ENCODE assay signal across 1 cellular context in the genomic region with DNA sequence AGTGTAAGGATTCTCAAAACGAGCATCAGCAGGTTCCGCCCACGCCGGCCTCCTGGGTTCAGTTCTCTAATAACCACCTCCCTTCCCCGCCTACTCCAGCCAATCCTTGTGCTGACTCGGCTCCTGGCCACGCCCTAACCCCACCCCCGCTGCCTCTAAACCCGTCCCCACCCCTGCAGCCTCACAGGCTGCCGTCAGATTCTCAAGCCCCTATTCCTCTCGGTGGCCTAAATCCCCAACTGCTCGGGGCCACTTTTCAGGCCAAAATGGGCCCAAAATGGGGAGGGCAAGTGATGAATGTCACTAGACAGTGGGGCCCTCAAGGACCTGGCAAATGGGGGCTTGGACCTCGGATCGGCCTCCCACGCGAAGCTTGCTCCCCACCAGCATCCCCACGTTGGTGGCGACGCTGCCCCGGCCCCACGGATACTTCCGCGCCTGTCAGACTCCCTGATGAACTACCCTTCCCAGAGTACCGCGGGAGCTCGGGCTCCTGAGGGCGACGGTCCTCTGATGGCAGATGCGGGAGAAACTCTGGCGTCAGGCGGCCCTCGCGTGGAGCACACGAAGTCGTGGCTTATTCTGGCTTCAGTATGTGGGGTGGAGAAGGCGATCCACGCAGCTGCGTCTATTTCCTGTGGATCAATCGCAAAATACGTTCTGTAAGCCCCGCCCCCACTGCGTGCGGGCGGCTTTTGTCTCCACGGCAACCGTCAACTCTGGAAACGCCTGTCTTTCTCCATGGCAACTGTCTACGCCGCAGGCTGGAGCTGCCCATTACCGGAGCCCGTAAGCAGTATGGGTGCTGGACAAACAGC.
TF ChIP-seq lines count a peak whose summit lies in the region.

No MANE protein-coding gene starts in this region.

TF ChIP-seq in GM12878, 131 proteins besides CTCF, POLR2A, EP300 and RAD21 (continued from another document and continues in another):
- TF ChIP-seq CBX5 (IDR thresholded peaks at IDR 0.05; ENCODE audit: low read depth) = no peak
- peak in 1 of 2 experiments; percentile 53; a peak in 1 of 3 replicates for TF ChIP-seq EGR1 (IDR thresholded peaks at IDR 0.05; ENCODE audit: borderline replicate concordance in 1 of 2, low read depth in 2 of 2, low read length in 2 of 2)
- no peak for TF ChIP-seq POLR2AphosphoS2 (IDR thresholded peaks at IDR 0.05; ENCODE audit: low read depth, low read length)
- TF ChIP-seq NRF1 (conservative IDR thresholded peaks at IDR 0.05; ENCODE audit: low read depth, low read length) = no peak
- TF ChIP-seq, protein P1, sequence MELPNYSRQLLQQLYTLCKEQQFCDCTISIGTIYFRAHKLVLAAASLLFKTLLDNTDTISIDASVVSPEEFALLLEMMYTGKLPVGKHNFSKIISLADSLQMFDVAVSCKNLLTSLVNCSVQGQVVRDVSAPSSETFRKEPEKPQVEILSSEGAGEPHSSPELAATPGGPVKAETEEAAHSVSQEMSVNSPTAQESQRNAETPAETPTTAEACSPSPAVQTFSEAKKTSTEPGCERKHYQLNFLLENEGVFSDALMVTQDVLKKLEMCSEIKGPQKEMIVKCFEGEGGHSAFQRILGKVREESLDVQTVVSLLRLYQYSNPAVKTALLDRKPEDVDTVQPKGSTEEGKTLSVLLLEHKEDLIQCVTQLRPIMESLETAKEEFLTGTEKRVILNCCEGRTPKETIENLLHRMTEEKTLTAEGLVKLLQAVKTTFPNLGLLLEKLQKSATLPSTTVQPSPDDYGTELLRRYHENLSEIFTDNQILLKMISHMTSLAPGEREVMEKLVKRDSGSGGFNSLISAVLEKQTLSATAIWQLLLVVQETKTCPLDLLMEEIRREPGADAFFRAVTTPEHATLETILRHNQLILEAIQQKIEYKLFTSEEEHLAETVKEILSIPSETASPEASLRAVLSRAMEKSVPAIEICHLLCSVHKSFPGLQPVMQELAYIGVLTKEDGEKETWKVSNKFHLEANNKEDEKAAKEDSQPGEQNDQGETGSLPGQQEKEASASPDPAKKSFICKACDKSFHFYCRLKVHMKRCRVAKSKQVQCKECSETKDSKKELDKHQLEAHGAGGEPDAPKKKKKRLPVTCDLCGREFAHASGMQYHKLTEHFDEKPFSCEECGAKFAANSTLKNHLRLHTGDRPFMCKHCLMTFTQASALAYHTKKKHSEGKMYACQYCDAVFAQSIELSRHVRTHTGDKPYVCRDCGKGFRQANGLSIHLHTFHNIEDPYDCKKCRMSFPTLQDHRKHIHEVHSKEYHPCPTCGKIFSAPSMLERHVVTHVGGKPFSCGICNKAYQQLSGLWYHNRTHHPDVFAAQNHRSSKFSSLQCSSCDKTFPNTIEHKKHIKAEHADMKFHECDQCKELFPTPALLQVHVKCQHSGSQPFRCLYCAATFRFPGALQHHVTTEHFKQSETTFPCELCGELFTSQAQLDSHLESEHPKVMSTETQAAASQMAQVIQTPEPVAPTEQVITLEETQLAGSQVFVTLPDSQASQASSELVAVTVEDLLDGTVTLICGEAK (IDR thresholded peaks at IDR 0.05; ENCODE audit: borderline replicate concordance) = 0 out of 2 replicates have a peak, but pooled peaks have one; percentile 24
- no peak for TF ChIP-seq TCF3 (IDR thresholded peaks at IDR 0.05; ENCODE audit: borderline replicate concordance, insufficient read depth, low read depth, low read length)
- TF ChIP-seq, protein P2, sequence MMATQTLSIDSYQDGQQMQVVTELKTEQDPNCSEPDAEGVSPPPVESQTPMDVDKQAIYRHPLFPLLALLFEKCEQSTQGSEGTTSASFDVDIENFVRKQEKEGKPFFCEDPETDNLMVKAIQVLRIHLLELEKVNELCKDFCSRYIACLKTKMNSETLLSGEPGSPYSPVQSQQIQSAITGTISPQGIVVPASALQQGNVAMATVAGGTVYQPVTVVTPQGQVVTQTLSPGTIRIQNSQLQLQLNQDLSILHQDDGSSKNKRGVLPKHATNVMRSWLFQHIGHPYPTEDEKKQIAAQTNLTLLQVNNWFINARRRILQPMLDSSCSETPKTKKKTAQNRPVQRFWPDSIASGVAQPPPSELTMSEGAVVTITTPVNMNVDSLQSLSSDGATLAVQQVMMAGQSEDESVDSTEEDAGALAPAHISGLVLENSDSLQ (IDR thresholded peaks at IDR 0.05) = peak; percentile 50; the same call in 1 of the 2 replicates
- TF ChIP-seq, protein P3, sequence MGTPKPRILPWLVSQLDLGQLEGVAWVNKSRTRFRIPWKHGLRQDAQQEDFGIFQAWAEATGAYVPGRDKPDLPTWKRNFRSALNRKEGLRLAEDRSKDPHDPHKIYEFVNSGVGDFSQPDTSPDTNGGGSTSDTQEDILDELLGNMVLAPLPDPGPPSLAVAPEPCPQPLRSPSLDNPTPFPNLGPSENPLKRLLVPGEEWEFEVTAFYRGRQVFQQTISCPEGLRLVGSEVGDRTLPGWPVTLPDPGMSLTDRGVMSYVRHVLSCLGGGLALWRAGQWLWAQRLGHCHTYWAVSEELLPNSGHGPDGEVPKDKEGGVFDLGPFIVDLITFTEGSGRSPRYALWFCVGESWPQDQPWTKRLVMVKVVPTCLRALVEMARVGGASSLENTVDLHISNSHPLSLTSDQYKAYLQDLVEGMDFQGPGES (IDR thresholded peaks at IDR 0.05) = no peak
- TF ChIP-seq, protein P4, sequence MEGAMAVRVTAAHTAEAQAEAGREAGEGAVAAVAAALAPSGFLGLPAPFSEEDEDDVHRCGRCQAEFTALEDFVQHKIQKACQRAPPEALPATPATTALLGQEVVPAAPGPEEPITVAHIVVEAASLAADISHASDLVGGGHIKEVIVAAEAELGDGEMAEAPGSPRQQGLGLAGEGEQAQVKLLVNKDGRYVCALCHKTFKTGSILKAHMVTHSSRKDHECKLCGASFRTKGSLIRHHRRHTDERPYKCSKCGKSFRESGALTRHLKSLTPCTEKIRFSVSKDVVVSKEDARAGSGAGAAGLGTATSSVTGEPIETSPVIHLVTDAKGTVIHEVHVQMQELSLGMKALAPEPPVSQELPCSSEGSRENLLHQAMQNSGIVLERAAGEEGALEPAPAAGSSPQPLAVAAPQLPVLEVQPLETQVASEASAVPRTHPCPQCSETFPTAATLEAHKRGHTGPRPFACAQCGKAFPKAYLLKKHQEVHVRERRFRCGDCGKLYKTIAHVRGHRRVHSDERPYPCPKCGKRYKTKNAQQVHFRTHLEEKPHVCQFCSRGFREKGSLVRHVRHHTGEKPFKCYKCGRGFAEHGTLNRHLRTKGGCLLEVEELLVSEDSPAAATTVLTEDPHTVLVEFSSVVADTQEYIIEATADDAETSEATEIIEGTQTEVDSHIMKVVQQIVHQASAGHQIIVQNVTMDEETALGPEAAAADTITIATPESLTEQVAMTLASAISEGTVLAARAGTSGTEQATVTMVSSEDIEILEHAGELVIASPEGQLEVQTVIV (IDR thresholded peaks at IDR 0.05; ENCODE audit: borderline replicate concordance, partially characterized antibody) = no peak
- no peak for TF ChIP-seq NR2F1 (conservative IDR thresholded peaks at IDR 0.05)
- no peak for TF ChIP-seq RBBP5 (conservative IDR thresholded peaks at IDR 0.05)
- TF ChIP-seq EZH2 (IDR thresholded peaks at IDR 0.05; ENCODE audit: borderline replicate concordance, control insufficient read depth, low read depth, low read length) = no peak
- TF ChIP-seq, protein P5, sequence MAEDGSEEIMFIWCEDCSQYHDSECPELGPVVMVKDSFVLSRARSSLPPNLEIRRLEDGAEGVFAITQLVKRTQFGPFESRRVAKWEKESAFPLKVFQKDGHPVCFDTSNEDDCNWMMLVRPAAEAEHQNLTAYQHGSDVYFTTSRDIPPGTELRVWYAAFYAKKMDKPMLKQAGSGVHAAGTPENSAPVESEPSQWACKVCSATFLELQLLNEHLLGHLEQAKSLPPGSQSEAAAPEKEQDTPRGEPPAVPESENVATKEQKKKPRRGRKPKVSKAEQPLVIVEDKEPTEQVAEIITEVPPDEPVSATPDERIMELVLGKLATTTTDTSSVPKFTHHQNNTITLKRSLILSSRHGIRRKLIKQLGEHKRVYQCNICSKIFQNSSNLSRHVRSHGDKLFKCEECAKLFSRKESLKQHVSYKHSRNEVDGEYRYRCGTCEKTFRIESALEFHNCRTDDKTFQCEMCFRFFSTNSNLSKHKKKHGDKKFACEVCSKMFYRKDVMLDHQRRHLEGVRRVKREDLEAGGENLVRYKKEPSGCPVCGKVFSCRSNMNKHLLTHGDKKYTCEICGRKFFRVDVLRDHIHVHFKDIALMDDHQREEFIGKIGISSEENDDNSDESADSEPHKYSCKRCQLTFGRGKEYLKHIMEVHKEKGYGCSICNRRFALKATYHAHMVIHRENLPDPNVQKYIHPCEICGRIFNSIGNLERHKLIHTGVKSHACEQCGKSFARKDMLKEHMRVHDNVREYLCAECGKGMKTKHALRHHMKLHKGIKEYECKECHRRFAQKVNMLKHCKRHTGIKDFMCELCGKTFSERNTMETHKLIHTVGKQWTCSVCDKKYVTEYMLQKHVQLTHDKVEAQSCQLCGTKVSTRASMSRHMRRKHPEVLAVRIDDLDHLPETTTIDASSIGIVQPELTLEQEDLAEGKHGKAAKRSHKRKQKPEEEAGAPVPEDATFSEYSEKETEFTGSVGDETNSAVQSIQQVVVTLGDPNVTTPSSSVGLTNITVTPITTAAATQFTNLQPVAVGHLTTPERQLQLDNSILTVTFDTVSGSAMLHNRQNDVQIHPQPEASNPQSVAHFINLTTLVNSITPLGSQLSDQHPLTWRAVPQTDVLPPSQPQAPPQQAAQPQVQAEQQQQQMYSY (CRISPR knock-in tag; IDR thresholded peaks at IDR 0.05) = no peak
- TF ChIP-seq JUNB (IDR thresholded peaks at IDR 0.05) = no peak
- TF ChIP-seq NR2C2 (IDR thresholded peaks at IDR 0.05; ENCODE audit: borderline replicate concordance, control insufficient read depth, insufficient read length, low read depth) = no peak
- TF ChIP-seq NR2C1 (IDR thresholded peaks at IDR 0.05) = no peak
- TF ChIP-seq, protein P6, sequence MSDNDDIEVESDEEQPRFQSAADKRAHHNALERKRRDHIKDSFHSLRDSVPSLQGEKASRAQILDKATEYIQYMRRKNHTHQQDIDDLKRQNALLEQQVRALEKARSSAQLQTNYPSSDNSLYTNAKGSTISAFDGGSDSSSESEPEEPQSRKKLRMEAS (IDR thresholded peaks at IDR 0.05; ENCODE audit: low read depth, low read length) = no peak
- TF ChIP-seq HDGF (IDR thresholded peaks at IDR 0.05) = no peak
- TF ChIP-seq, protein P7, sequence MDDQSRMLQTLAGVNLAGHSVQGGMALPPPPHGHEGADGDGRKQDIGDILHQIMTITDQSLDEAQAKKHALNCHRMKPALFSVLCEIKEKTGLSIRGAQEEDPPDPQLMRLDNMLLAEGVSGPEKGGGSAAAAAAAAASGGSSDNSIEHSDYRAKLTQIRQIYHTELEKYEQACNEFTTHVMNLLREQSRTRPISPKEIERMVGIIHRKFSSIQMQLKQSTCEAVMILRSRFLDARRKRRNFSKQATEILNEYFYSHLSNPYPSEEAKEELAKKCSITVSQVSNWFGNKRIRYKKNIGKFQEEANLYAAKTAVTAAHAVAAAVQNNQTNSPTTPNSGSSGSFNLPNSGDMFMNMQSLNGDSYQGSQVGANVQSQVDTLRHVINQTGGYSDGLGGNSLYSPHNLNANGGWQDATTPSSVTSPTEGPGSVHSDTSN (IDR thresholded peaks at IDR 0.05; ENCODE audit: insufficient replicate concordance, low read depth, low read length) = no peak
- TF ChIP-seq YY1 (IDR thresholded peaks at IDR 0.05; ENCODE audit: low read depth, low read length) = no peak
- TF ChIP-seq, protein P8, sequence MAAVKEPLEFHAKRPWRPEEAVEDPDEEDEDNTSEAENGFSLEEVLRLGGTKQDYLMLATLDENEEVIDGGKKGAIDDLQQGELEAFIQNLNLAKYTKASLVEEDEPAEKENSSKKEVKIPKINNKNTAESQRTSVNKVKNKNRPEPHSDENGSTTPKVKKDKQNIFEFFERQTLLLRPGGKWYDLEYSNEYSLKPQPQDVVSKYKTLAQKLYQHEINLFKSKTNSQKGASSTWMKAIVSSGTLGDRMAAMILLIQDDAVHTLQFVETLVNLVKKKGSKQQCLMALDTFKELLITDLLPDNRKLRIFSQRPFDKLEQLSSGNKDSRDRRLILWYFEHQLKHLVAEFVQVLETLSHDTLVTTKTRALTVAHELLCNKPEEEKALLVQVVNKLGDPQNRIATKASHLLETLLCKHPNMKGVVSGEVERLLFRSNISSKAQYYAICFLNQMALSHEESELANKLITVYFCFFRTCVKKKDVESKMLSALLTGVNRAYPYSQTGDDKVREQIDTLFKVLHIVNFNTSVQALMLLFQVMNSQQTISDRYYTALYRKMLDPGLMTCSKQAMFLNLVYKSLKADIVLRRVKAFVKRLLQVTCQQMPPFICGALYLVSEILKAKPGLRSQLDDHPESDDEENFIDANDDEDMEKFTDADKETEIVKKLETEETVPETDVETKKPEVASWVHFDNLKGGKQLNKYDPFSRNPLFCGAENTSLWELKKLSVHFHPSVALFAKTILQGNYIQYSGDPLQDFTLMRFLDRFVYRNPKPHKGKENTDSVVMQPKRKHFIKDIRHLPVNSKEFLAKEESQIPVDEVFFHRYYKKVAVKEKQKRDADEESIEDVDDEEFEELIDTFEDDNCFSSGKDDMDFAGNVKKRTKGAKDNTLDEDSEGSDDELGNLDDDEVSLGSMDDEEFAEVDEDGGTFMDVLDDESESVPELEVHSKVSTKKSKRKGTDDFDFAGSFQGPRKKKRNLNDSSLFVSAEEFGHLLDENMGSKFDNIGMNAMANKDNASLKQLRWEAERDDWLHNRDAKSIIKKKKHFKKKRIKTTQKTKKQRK (IDR thresholded peaks at IDR 0.05; ENCODE audit: low read depth, low read length) = no peak
- TF ChIP-seq SUZ12 (IDR thresholded peaks at IDR 0.05; ENCODE audit: unreplicated experiment) = no peak
- TF ChIP-seq SUPT20H (IDR thresholded peaks at IDR 0.05; ENCODE audit: borderline replicate concordance, control insufficient read depth, low read depth, low read length) = no peak
- TF ChIP-seq, protein P9, sequence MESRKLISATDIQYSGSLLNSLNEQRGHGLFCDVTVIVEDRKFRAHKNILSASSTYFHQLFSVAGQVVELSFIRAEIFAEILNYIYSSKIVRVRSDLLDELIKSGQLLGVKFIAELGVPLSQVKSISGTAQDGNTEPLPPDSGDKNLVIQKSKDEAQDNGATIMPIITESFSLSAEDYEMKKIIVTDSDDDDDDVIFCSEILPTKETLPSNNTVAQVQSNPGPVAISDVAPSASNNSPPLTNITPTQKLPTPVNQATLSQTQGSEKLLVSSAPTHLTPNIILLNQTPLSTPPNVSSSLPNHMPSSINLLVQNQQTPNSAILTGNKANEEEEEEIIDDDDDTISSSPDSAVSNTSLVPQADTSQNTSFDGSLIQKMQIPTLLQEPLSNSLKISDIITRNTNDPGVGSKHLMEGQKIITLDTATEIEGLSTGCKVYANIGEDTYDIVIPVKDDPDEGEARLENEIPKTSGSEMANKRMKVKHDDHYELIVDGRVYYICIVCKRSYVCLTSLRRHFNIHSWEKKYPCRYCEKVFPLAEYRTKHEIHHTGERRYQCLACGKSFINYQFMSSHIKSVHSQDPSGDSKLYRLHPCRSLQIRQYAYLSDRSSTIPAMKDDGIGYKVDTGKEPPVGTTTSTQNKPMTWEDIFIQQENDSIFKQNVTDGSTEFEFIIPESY (IDR thresholded peaks at IDR 0.05) = no peak
- TF ChIP-seq, protein P10, sequence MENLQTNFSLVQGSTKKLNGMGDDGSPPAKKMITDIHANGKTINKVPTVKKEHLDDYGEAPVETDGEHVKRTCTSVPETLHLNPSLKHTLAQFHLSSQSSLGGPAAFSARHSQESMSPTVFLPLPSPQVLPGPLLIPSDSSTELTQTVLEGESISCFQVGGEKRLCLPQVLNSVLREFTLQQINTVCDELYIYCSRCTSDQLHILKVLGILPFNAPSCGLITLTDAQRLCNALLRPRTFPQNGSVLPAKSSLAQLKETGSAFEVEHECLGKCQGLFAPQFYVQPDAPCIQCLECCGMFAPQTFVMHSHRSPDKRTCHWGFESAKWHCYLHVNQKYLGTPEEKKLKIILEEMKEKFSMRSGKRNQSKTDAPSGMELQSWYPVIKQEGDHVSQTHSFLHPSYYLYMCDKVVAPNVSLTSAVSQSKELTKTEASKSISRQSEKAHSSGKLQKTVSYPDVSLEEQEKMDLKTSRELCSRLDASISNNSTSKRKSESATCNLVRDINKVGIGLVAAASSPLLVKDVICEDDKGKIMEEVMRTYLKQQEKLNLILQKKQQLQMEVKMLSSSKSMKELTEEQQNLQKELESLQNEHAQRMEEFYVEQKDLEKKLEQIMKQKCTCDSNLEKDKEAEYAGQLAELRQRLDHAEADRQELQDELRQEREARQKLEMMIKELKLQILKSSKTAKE (IDR thresholded peaks at IDR 0.05; ENCODE audit: low read depth, poor library complexity, severe bottlenecking) = no peak
